8 cellular contexts compared by ENCODE assay signal in the genomic region with DNA sequence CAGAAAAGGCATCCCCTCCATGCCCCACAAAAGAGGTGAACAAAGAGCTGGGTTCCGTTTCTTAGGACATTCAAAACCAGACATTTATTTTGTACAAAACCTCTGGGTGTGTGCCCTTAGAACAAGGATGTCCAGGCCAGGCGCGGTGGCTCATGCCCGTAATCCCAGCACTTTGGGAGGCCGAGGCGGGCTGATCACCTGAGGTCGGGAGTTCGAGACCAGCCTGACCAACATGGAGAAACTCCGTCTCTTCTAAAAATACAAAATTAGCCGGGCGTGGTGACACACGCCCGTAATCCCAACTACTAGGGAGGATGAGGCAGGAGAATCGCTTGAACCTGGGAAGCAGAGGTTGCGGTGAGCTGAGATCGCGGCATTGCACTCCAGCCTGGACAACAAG. TPM values are rescaled to one million over a fixed set of nuclear protein-coding genes. Genes with fewer than 3 reads are reported as not detected.
DNase-seq lines count a peak whose midpoint lies in the region; ATAC-seq and TF ChIP-seq lines count a peak whose summit lies in the region.
"Not testable (repeated sequence)": the region's sequence is repeated elsewhere in the genome, so short reads cannot be mapped to it uniquely, and the experiment has no call there.

No MANE protein-coding gene starts in this region.

- H2AK9ac ChIP-seq in IMR-90 (replicated peaks; ENCODE audit: low read depth, low read length, poor library complexity) = peak overlapping the region; percentile 99

- TF ChIP-seq RAD21 in IMR-90 (IDR thresholded peaks at IDR 0.05; ENCODE audit: low read length) = not testable (repeated sequence)

- not testable (repeated sequence) for TF ChIP-seq CTCF in IMR-90 (conservative IDR thresholded peaks at IDR 0.05; ENCODE audit: low read depth, low read length); endothelial cell (IDR thresholded peaks at IDR 0.05; ENCODE audit: unreplicated experiment); neural progenitor cell (IDR thresholded peaks at IDR 0.05)

- H3K23ac ChIP-seq in IMR-90 (ENCODE audit: low read depth, low read length) = peak overlapping the region; percentile 32

- H2AFZ ChIP-seq in IMR-90 (replicated peaks; ENCODE audit: low read length, poor library complexity) = peak overlapping the region; percentile 96
- H2AFZ ChIP-seq in neural progenitor cell (replicated peaks) = not testable (repeated sequence)

- peak overlapping the region; percentile 69 for H4K5ac ChIP-seq in IMR-90 (ENCODE audit: low read depth, low read length)

- WGBS in IMR-90 (ENCODE audit: extremely low coverage in 2 of 2, insufficient read length in 1 of 2), 2 experiments = 96% methylated on average over 7 of the region's 17 CpGs; no CpG with 5 or more reads in 1 of the 2 experiments

- not testable (repeated sequence) for H2BK20ac ChIP-seq in IMR-90 (ENCODE audit: low read depth, low read length)

- peak overlapping the region; percentile 94 to 100 (median 98) for H3K4me3 Mint-ChIP-seq in CD4-positive, CD25-positive, alpha-beta regulatory T cell
- H3K4me3 Mint-ChIP-seq in T-helper 17 cell (peak overlapping the region; percentile 91), endothelial cell (ENCODE audit: unreplicated experiment) (peak overlapping the region; percentile 97), neural progenitor cell (peak overlapping the region; percentile 97)

- H3K4me1 ChIP-seq in CD4-positive, CD25-positive, alpha-beta regulatory T cell (ENCODE audit: control insufficient read depth, insufficient read depth, low read length, poor library complexity, severe bottlenecking) = peaks cover 24% of the 10 kb centered on the region
- H3K4me1 ChIP-seq in IMR-90 (ENCODE audit: control insufficient read depth, insufficient read depth, low read length); adipocyte (ENCODE audit: control insufficient read depth, insufficient read depth, low read length); iPS-20b (ENCODE audit: insufficient read depth, low read length); neural progenitor cell: not testable (repeated sequence)
- peaks cover 3 to 42% (median 30%) of the 10 kb centered on the region in 5 donors for H3K4me1 ChIP-seq in subcutaneous abdominal adipose tissue (ENCODE audit: control insufficient read depth in 5 of 5, insufficient read depth in 5 of 5, low read length in 5 of 5)

- H4K8ac ChIP-seq in IMR-90 (ENCODE audit: low read depth in 2 of 2, low read length in 2 of 2) = peak overlapping the region; percentile 79 to 97; a peak in 3 of 4 replicates

- in situ Hi-C loops in IMR-90 (cut with MboI; ENCODE audit: low sequenced_read_pairs) = not testable (repeated sequence)

- TF ChIP-seq POLR2A in IMR-90 (IDR thresholded peaks at IDR 0.05; ENCODE audit: low read depth, low read length) = not testable (repeated sequence)

- peak overlapping the region; percentile 97 for H3K4me2 ChIP-seq in IMR-90 (ENCODE audit: low read depth, low read length)
- peak overlapping the region; percentile 90 for H3K4me2 ChIP-seq in neural progenitor cell

- not testable (repeated sequence) for H3K27me3 ChIP-seq in CD4-positive, CD25-positive, alpha-beta regulatory T cell (ENCODE audit: control insufficient read depth, insufficient read depth, low read length); IMR-90 (ENCODE audit: control insufficient read depth, insufficient read depth, low read length); adipocyte (replicated peaks; ENCODE audit: control insufficient read depth, insufficient read depth, low read length); subcutaneous abdominal adipose tissue (ENCODE audit: control insufficient read depth in 5 of 5, insufficient read depth in 4 of 5, low read length in 5 of 5)
- H3K27me3 ChIP-seq in iPS-20b (ENCODE audit: insufficient read depth, low read length) (peaks cover 20% of the 10 kb centered on the region), neural progenitor cell (peaks cover 21% of the 10 kb centered on the region)

- not testable (repeated sequence) for H2BK120ac ChIP-seq in IMR-90 (ENCODE audit: low read depth, low read length)

- H3K27me3 Mint-ChIP-seq in CD4-positive, CD25-positive, alpha-beta regulatory T cell; T-helper 17 cell; neural progenitor cell (ENCODE audit: insufficient read depth, low read depth): not testable (repeated sequence)
- peaks cover 13% of the 10 kb centered on the region for H3K27me3 Mint-ChIP-seq in endothelial cell (ENCODE audit: unreplicated experiment)

- H3K36me3 ChIP-seq in CD4-positive, CD25-positive, alpha-beta regulatory T cell (ENCODE audit: control insufficient read depth, insufficient read depth, low read length); IMR-90 (ENCODE audit: control insufficient read depth, insufficient read depth, low read length); adipocyte (ENCODE audit: control insufficient read depth, insufficient read depth, low read length, severe bottlenecking); iPS-20b (ENCODE audit: insufficient read depth, low read depth, low read length); neural progenitor cell; subcutaneous abdominal adipose tissue (ENCODE audit: control insufficient read depth in 5 of 5, insufficient read depth in 5 of 5, low read length in 5 of 5): not testable (repeated sequence)

- H3K79me1 ChIP-seq in IMR-90 (ENCODE audit: low read depth in 1 of 2, low read length in 2 of 2) = peaks cover 26 to 70% of the 10 kb centered on the region in 2 experiments; a peak in 3 of 4 replicates

- H3K4me1 Mint-ChIP-seq in CD4-positive, CD25-positive, alpha-beta regulatory T cell = peaks cover 8 to 53% (median 23%) of the 10 kb centered on the region in 4 donors
- H3K4me1 Mint-ChIP-seq in T-helper 17 cell = peaks cover 27% of the 10 kb centered on the region
- peaks cover 18% of the 10 kb centered on the region for H3K4me1 Mint-ChIP-seq in endothelial cell (ENCODE audit: unreplicated experiment)
- H3K4me1 Mint-ChIP-seq in neural progenitor cell = peaks cover 31% of the 10 kb centered on the region

- H3K18ac ChIP-seq in IMR-90 (ENCODE audit: low read depth, low read length) = not testable (repeated sequence)

- H3K9me1 ChIP-seq in IMR-90 (ENCODE audit: insufficient read depth, low read length) = not testable (repeated sequence)

- peaks cover 59% of the 10 kb centered on the region for H3K79me2 ChIP-seq in neural progenitor cell (ENCODE audit: low read depth)

- H4K20me1 ChIP-seq in IMR-90 (ENCODE audit: insufficient read depth, low read length) = not testable (repeated sequence)
- H4K20me1 ChIP-seq in neural progenitor cell (ENCODE audit: low read depth) = peaks cover 15% of the 10 kb centered on the region

- peak overlapping the region; percentile 58; the same call in 1 of the 2 replicates for H3K56ac ChIP-seq in IMR-90 (ENCODE audit: extremely low read depth, insufficient read depth, low read length)

- not testable (repeated sequence) for H3K27ac ChIP-seq in CD4-positive, CD25-positive, alpha-beta regulatory T cell (ENCODE audit: insufficient read depth, low read length, poor library complexity, severe bottlenecking); iPS-20b (ENCODE audit: low read length); subcutaneous abdominal adipose tissue (ENCODE audit: low read depth, low read length)
- peak overlapping the region; percentile 91; the same call in 1 of the 2 replicates for H3K27ac ChIP-seq in IMR-90 (ENCODE audit: insufficient read depth, low read length)
- peak overlapping the region; percentile 44 for H3K27ac ChIP-seq in neural progenitor cell

- peaks cover 24% of the 10 kb centered on the region for H3F3A ChIP-seq in neural progenitor cell (ENCODE audit: low read depth)

- H3K36me3 Mint-ChIP-seq in CD4-positive, CD25-positive, alpha-beta regulatory T cell; T-helper 17 cell (ENCODE audit: low read depth); endothelial cell (ENCODE audit: low read depth, unreplicated experiment); neural progenitor cell: not testable (repeated sequence)

- H3K9ac ChIP-seq in IMR-90 (ENCODE audit: low read depth, low read length) = peak overlapping the region; percentile 82
- H3K9ac ChIP-seq in adipocyte (ENCODE audit: low read length) = peak overlapping the region; percentile 89
- H3K9ac ChIP-seq in iPS-20b (ENCODE audit: low read depth, low read length) = peak overlapping the region; percentile 75; the same call in 1 of the 2 replicates
- peak overlapping the region; percentile 62 for H3K9ac ChIP-seq in neural progenitor cell
- peak overlapping the region in 1 of 5 donors; percentile 88 for H3K9ac ChIP-seq in subcutaneous abdominal adipose tissue (ENCODE audit: low read length in 5 of 5)

- not testable (repeated sequence) for ATAC-seq in CD4-positive, CD25-positive, alpha-beta regulatory T cell (ENCODE audit: low read depth in 2 of 2); IMR-90 (ENCODE audit: low read depth); T-helper 17 cell

- peak overlapping the region; percentile 65; the same call in 1 of the 2 replicates for H2AK5ac ChIP-seq in IMR-90 (ENCODE audit: low read depth, low read length)

- not testable (repeated sequence) for BruUV-seq in IMR-90 (replicated peaks; lab: Mats Ljungman, UMichigan)

- not testable (repeated sequence) for H2BK5ac ChIP-seq in IMR-90 (ENCODE audit: low read depth, low read length, poor library complexity, severe bottlenecking)

- not testable (repeated sequence) for H2BK15ac ChIP-seq in IMR-90 (ENCODE audit: low read depth, low read length)

- intact Hi-C loops in IMR-90 (cut with micrococcal nuclease) = not testable (repeated sequence)

- not testable (repeated sequence) for H3K9me3 Mint-ChIP-seq in CD4-positive, CD25-positive, alpha-beta regulatory T cell; endothelial cell (ENCODE audit: unreplicated experiment); neural progenitor cell

- H3K14ac ChIP-seq in IMR-90 (replicated peaks; ENCODE audit: low read depth, low read length) = peak overlapping the region; percentile 89; the same call in 1 of the 2 replicates

- peak overlapping the region; percentile 93 for H3K4ac ChIP-seq in IMR-90 (ENCODE audit: low read depth, low read length)

- peak overlapping the region; percentile 77 for H3K4me3 ChIP-seq in CD4-positive, CD25-positive, alpha-beta regulatory T cell (ENCODE audit: low read depth, low read length)
- H3K4me3 ChIP-seq in IMR-90 (ENCODE audit: insufficient read depth, low read depth, low read length) (peak overlapping the region; percentile 93), adipocyte (ENCODE audit: low read length) (peak overlapping the region; percentile 92), iPS-20b (ENCODE audit: low read length) (peak overlapping the region; percentile 82), neural progenitor cell (peak overlapping the region; percentile 93), subcutaneous abdominal adipose tissue (ENCODE audit: low read depth in 1 of 5, low read length in 5 of 5) (peak overlapping the region in 4 of 5 donors; percentile 72 to 94 (median 88))

- H3K9me3 ChIP-seq in CD4-positive, CD25-positive, alpha-beta regulatory T cell (ENCODE audit: control insufficient read depth in 2 of 2, low read length in 2 of 2); IMR-90 (ENCODE audit: control insufficient read depth, insufficient read depth, low read length); T-helper 17 cell (ENCODE audit: control insufficient read depth, low read length, poor library complexity, severe bottlenecking); adipocyte (ENCODE audit: control insufficient read depth, low read length); iPS-20b (ENCODE audit: insufficient read depth, low read depth, low read length); neural progenitor cell (ENCODE audit: low read depth); subcutaneous abdominal adipose tissue (ENCODE audit: control insufficient read depth in 5 of 5, low read length in 5 of 5): not testable (repeated sequence)

- POLR2A ChIA-PET in IMR-90 (lab: Charles Lee; ENCODE audit: unreplicated experiment) = not testable (repeated sequence)

- CTCF ChIA-PET in IMR-90 (lab: Yijun Ruan, JAX) = interaction anchor here (1.1 kb wide), 1 partner anchor 10 kb away, joined by 3 read pairs; no protein-coding TSS in a partner anchor

- dilution Hi-C loops in IMR-90 (cut with HindIII; ENCODE audit: low sequenced_read_pairs, unreplicated experiment) = not testable (repeated sequence)

- peak overlapping the region; percentile 57; the same call in 1 of the 2 replicates for H4K91ac ChIP-seq in IMR-90 (ENCODE audit: insufficient read depth, low read depth, low read length)

- H3K27ac Mint-ChIP-seq in CD4-positive, CD25-positive, alpha-beta regulatory T cell; T-helper 17 cell: not testable (repeated sequence)
- H3K27ac Mint-ChIP-seq in endothelial cell (ENCODE audit: unreplicated experiment) (peak overlapping the region; percentile 45), neural progenitor cell (peak overlapping the region; percentile 80)

- DNase-seq in CD4-positive, CD25-positive, alpha-beta regulatory T cell; IMR-90; T-helper 17 cell; adipocyte (ENCODE audit: low read depth); endothelial cell (ENCODE audit: low spot score); neural progenitor cell (ENCODE audit: low spot score): not testable (repeated sequence)

RNA-seq across cellular contexts. Expression of a gene that starts 1.3 kb away (rescaled TPM):
- total RNA-seq in CD4-positive, CD25-positive, alpha-beta regulatory T cell = 53.7 TPM
- polyA plus RNA-seq in CD4-positive, CD25-positive, alpha-beta regulatory T cell = 10 to 100 TPM; 12.9 to 21.6 (median 16.0) TPM
- total RNA-seq in IMR-90 (2012; rRNA removed) (93.6 and 124 TPM in 2 replicates), T-helper 17 cell (10 to 100 TPM; 49.8 to 50.0 TPM), endothelial cell (ENCODE audit: unreplicated experiment) (120 TPM), neural progenitor cell (ENCODE audit: low replicate concordance) (82.4 and 133 TPM in 2 replicates)
- 141 and 149 TPM in 2 replicates for polyA plus RNA-seq in IMR-90 (2012; rRNA removed)
- polyA plus RNA-seq in IMR-90 (2012; cell fraction: cytosol; rRNA removed) = 88.4 and 129 TPM in 2 replicates
- 78.9 and 134 TPM in 2 replicates for polyA plus RNA-seq in IMR-90 (2012; cell fraction: nucleus; rRNA removed; ENCODE audit: low replicate concordance)

RNA-seq across cellular contexts. Expression of a gene that starts 1.9 kb away (rescaled TPM):
- total RNA-seq in CD4-positive, CD25-positive, alpha-beta regulatory T cell = 12.5 TPM
- 10 to 100 TPM in 2 of 4 donors, 1 to 10 TPM in 2; 8.7 to 11.4 (median 10.2) TPM for polyA plus RNA-seq in CD4-positive, CD25-positive, alpha-beta regulatory T cell
- total RNA-seq in IMR-90 (2012; rRNA removed) = 18.8 and 19.7 TPM in 2 replicates
- polyA plus RNA-seq in IMR-90 (2012; rRNA removed) = 41.6 and 44.2 TPM in 2 replicates
- polyA plus RNA-seq in IMR-90 (2012; cell fraction: cytosol; rRNA removed) = 27.4 and 55.2 TPM in 2 replicates
- polyA plus RNA-seq in IMR-90 (2012; cell fraction: nucleus; rRNA removed; ENCODE audit: low replicate concordance) = 55.4 and 116 TPM in 2 replicates
- 10 to 100 TPM; 12.9 to 23.3 TPM for total RNA-seq in T-helper 17 cell
- 42.9 TPM for total RNA-seq in endothelial cell (ENCODE audit: unreplicated experiment)
- total RNA-seq in neural progenitor cell (ENCODE audit: low replicate concordance) = 10.1 and 19.3 TPM in 2 replicates

RNA-seq across cellular contexts. Expression of a gene that starts 31.6 kb away (rescaled TPM):
- 3.9 TPM for total RNA-seq in CD4-positive, CD25-positive, alpha-beta regulatory T cell
- polyA plus RNA-seq in CD4-positive, CD25-positive, alpha-beta regulatory T cell = 1 to 10 TPM; 8.6 to 9.3 (median 8.9) TPM
- total RNA-seq in IMR-90 (2012; rRNA removed) (6.7 and 7.0 TPM in 2 replicates), T-helper 17 cell (1 to 10 TPM; 5.3 to 8.0 TPM), endothelial cell (ENCODE audit: unreplicated experiment) (21.4 TPM), neural progenitor cell (ENCODE audit: low replicate concordance) (25.1 and 39.0 TPM in 2 replicates)
- 16.5 and 17.1 TPM in 2 replicates for polyA plus RNA-seq in IMR-90 (2012; rRNA removed)
- polyA plus RNA-seq in IMR-90 (2012; cell fraction: cytosol; rRNA removed) = 15.2 and 19.2 TPM in 2 replicates
- 8.7 and 13.8 TPM in 2 replicates for polyA plus RNA-seq in IMR-90 (2012; cell fraction: nucleus; rRNA removed; ENCODE audit: low replicate concordance)
